Comparison of ENCODE assay signal across 14 cellular contexts in the genomic region with DNA sequence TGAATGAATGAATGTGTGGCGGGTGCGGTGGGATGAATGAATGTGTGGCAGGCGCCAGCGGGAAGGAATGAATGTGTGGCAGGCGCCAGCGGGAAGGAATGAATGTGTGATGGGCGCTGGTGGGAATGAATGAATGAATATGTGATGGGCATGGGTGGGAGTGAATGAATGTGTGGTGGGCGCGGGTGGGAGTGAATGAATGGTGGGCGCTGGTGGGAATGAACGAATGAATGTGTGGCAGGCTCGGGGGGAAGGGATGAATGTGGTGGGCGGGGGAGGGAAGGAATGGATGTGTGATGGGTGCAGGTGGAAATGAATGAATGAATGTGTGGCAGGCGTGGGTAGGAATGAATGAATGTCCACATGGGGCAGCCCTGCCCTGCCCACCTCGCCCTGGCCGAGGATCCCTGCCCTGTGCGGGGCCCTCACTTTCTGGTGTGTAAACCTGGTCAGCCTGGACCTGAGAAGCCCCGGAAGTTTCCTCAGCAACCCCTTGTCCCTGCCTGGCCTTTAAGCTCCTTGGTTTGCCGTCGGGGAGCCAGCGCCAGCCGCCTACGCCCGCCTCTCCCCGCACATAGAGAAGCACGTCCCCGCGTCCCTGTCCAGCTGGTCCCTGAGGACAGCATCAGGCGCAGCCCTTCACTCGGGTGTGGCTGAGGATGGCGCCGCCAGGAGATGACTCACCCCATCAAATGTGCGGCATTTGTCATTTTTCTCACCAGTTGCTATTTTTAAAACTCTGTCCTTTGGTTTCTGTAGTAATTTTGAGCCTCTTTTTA.
DNase-seq lines count a peak whose midpoint lies in the region; ATAC-seq and TF ChIP-seq lines count a peak whose summit lies in the region.
"Had no signal": no experiment of that assay in that cellular context is flagged by ENCODE, and none has a peak within 500 bp of the region (broad histone marks: within the 10 kb centered on the region; RNA-seq: fewer than 3 reads in every experiment).

No MANE protein-coding gene starts in this region.

- TF ChIP-seq CTCF in fibroblast of the aortic adventitia (IDR thresholded peaks at IDR 0.05; ENCODE audit: insufficient read depth, low read length) (no peak), vagina (IDR thresholded peaks at IDR 0.05) (no peak)

- H3K4me1 ChIP-seq in vagina: peaks cover 22% of the 10 kb centered on the region
- H3K4me1 ChIP-seq: Peyer's patch had no signal

- H3K9me3 ChIP-seq in vagina: no peaks in the 10 kb centered on the region
- H3K9me3 ChIP-seq: Peyer's patch, spleen had no signal

- H3K36me3 ChIP-seq in vagina: no peaks in the 10 kb centered on the region
- H3K36me3 ChIP-seq: Peyer's patch, spleen had no signal

- no peak overlapping the region for H3K4me3 ChIP-seq in fibroblast of the aortic adventitia (ENCODE audit: low read depth, low read length)
- no peak overlapping the region for H3K4me3 ChIP-seq in vagina
- H3K4me3 ChIP-seq: Peyer's patch, spleen had no signal

- DNase-seq in Right ventricle myocardium inferior (ENCODE audit: missing footprints) (peak; percentile 66), Right ventricle myocardium superior (no peak), MV-4-11 (lab: John Stamatoyannopoulos, UW) (peak; percentile 57), fibroblast of the aortic adventitia (ENCODE audit: low read depth) (peak; percentile 10), vagina (ENCODE audit: extremely low spot score in 2 of 2) (no peak), NCI-H2171 treated with DMSO at 0.1 percent for 48 hours (lab: John Stamatoyannopoulos, UW) (no peak), NCI-H1105 (lab: John Stamatoyannopoulos, UW) (no peak)
- DNase-seq: activated T-cell treated with anti-CD3 and anti-CD28 coated beads, Interleukin-2, amount 50 U/mL, for 72 hours; CD4-positive, CD25-positive, alpha-beta regulatory T cell; NCI-H1417 treated with DMSO at 0.1 percent for 48 hours; spleen had no signal

- no peak for ATAC-seq in Right ventricle myocardium inferior
- ATAC-seq in Right ventricle myocardium superior (ENCODE audit: poor library complexity): no peak
- no peak for ATAC-seq in HG03439 (IDR thresholded peaks at IDR 0.05; ENCODE audit: unreplicated experiment)
- ATAC-seq: activated CD4-positive, CD25-positive, alpha-beta regulatory T cell treated with anti-CD3 and anti-CD28 coated beads, Interleukin-2, amount 50 U/mL, for 24 hours; activated T-cell treated with anti-CD3 and anti-CD28 coated beads, Interleukin-2, amount 50 U/mL, for 72 hours had no signal

- intact Hi-C loops in Right ventricle myocardium inferior (cut with DNase I): no loop called here
- intact Hi-C loops in Right ventricle myocardium superior (cut with DNase I): no loop called here
- intact Hi-C loops in vagina (cut with DNase I): loop anchor here (5.0 kb wide), 1 partner anchor 62 kb away; no protein-coding TSS in a partner anchor

- no peak for TF ChIP-seq POLR2A in vagina (IDR thresholded peaks at IDR 0.05)

- H3K27me3 ChIP-seq in vagina: no peaks in the 10 kb centered on the region
- H3K27me3 ChIP-seq: Peyer's patch had no signal

- peak overlapping the region; percentile 72 for H3K27ac ChIP-seq in vagina
- H3K27ac ChIP-seq: Peyer's patch had no signal

Comparison
In these comparisons a context has a peak if more than half of its experiments do, and no peak if none do; other contexts are left out.
1. DNase-seq: peak in Right ventricle myocardium inferior (single experiment), MV-4-11 (single experiment) and fibroblast of the aortic adventitia (single experiment); none in Right ventricle myocardium superior (single experiment), vagina (0 of 2), NCI-H2171 treated with DMSO at 0.1 percent for 48 hours (single experiment) and NCI-H1105 (single experiment).